21 cellular contexts compared by ENCODE assay signal in the genomic region with DNA sequence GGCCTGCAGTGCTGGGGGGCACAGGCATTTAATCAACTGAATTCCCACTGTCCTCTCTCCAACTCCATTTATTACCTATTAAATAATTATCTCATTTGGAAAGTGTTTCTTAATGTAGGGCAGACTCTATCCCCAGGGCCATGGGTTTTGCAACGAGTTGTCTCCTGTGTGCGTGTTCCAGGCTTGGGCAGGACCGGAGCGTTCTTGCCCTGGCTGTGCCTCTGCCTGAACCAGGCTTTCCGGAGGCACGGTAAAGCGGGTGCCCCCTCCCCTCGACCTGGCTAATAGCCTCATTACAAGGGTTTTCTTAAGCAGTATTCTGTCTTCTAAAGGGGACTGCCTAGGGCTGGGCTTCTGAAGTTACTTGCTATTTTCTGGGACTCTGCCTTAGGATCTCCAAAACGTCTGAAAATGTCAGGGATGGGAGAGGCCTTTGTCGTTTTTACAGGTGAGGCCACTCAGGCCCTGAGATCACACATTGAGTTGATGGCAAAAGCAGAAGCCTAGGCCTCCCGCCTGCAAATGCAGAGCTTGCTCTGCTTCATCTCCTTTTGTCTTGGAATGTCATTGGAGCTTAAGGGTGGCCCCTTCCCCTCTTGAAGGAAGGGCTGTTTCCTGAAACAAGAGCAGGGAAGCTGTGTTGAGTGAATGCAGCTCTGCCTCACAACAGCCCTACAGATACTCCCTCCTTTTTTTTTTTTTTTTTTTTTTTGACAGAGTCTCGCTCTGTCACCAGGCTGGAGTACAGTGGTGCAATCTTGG.
A peak's percentile ranks its signal among the peaks of the same experiment; 100 is the strongest.
DNase-seq lines count a peak whose midpoint lies in the region; ATAC-seq and TF ChIP-seq lines count a peak whose summit lies in the region.
"Had no signal": no experiment of that assay in that cellular context is flagged by ENCODE, and none has a peak within 500 bp of the region (broad histone marks: within the 10 kb centered on the region; RNA-seq: fewer than 3 reads in every experiment).

No MANE protein-coding gene starts in this region.

- no peak overlapping the region for H3K4me3 ChIP-seq in HUES6 (ENCODE audit: low read depth, low read length)
- H3K4me3 ChIP-seq in esophagus squamous epithelium = no peak overlapping the region
- H3K4me3 ChIP-seq: esophagus muscularis mucosa, gastrocnemius medialis, prostate gland had no signal

- peaks cover 70% of the 10 kb centered on the region for H3K4me1 Mint-ChIP-seq in WTC11
- H3K4me1 Mint-ChIP-seq in activated CD4-positive, alpha-beta T cell treated with anti-CD3 and anti-CD28 coated beads, Interleukin-2, amount 10 ng/mL, durations not matched to agents 7 days and 5 days = no peaks in the 10 kb centered on the region
- H3K4me1 Mint-ChIP-seq: activated naive CD8-positive, alpha-beta T cell treated with anti-CD3 and anti-CD28 coated beads for 36 hours; stimulated activated naive B cell treated with anti-CD40 and anti-IgM and Interleukin-4, amounts not matched to agents 10 μg/mL and 1 μg/mL and 100 μg/mL, for 72 hours had no signal

- no peaks in the 10 kb centered on the region for H3K36me3 Mint-ChIP-seq in WTC11
- no peaks in the 10 kb centered on the region for H3K36me3 Mint-ChIP-seq in activated CD4-positive, alpha-beta T cell treated with anti-CD3 and anti-CD28 coated beads, Interleukin-2, amount 10 ng/mL, durations not matched to agents 7 days and 5 days (ENCODE audit: low read depth)
- H3K36me3 Mint-ChIP-seq: activated naive CD8-positive, alpha-beta T cell treated with anti-CD3 and anti-CD28 coated beads for 36 hours; stimulated activated naive B cell treated with anti-CD40 and anti-IgM and Interleukin-4, amounts not matched to agents 10 μg/mL and 1 μg/mL and 100 μg/mL, for 72 hours had no signal

- no peaks in the 10 kb centered on the region for H3K9me3 Mint-ChIP-seq in WTC11
- no peaks in the 10 kb centered on the region for H3K9me3 Mint-ChIP-seq in activated CD4-positive, alpha-beta T cell treated with anti-CD3 and anti-CD28 coated beads, Interleukin-2, amount 10 ng/mL, durations not matched to agents 7 days and 5 days
- H3K9me3 Mint-ChIP-seq: activated naive CD8-positive, alpha-beta T cell treated with anti-CD3 and anti-CD28 coated beads for 36 hours; CD4-positive, alpha-beta T cell; stimulated activated naive B cell treated with anti-CD40 and anti-IgM and Interleukin-4, amounts not matched to agents 10 μg/mL and 1 μg/mL and 100 μg/mL, for 72 hours had no signal

- ATAC-seq in WTC11 (peak; percentile 72), sciatic nerve (peak; percentile 6), GM21737 (IDR thresholded peaks at IDR 0.05; ENCODE audit: unreplicated experiment) (no peak)
- ATAC-seq: gastrocnemius medialis; left cardiac atrium; PC-3; stimulated activated naive B cell treated with anti-CD40 and anti-IgM and Interleukin-4, amounts not matched to agents 10 μg/mL and 1 μg/mL and 100 μg/mL, for 72 hours had no signal

- WGBS in esophagus squamous epithelium, 2 donors = 30 to 41% methylated on average over 6 to 8 of the region's 12 CpGs

- CTCF ChIA-PET in WTC11 (lab: Charles Lee) = interaction anchor here (0.6 to 5.2 kb wide), 20 partner anchors 9 to 306 kb away, joined by 3 to 23 read pairs (median 4); no protein-coding TSS in a partner anchor
- CTCF ChIA-PET in activated CD4-positive, alpha-beta T cell treated with anti-CD3 and anti-CD28 coated beads, Interleukin-2, amount 10 ng/mL, durations not matched to agents 7 days and 5 days (lab: Charles Lee) = no interaction called here

- H3K4me1 ChIP-seq in HUES6 (ENCODE audit: control insufficient read depth, insufficient read depth, low read length) (peaks cover 51% of the 10 kb centered on the region), esophagus squamous epithelium (peaks cover 7 to 18% (median 9%) of the 10 kb centered on the region in 3 donors)
- H3K4me1 ChIP-seq: gastrocnemius medialis, prostate gland had no signal

- H3K9me3 ChIP-seq in HUES6 (ENCODE audit: control insufficient read depth, insufficient read depth, low read depth, low read length) (no peaks in the 10 kb centered on the region), esophagus squamous epithelium (no peaks in the 10 kb centered on the region)
- H3K9me3 ChIP-seq: esophagus muscularis mucosa, gastrocnemius medialis, prostate gland had no signal

- intact Hi-C loops in sciatic nerve (cut with DNase I) = no loop called here
- intact Hi-C loops in esophagus squamous epithelium (cut with DNase I) = no loop called here

- DNase-seq in WTC11 (ENCODE audit: low spot score) (no peak), iPS-NIHi7 (ENCODE audit: extremely low spot score) (peak; percentile 78), sciatic nerve (ENCODE audit: low spot score) (peak; percentile 33), esophagus squamous epithelium (lab: John Stamatoyannopoulos, UW) (no peak)
- DNase-seq in activated CD4-positive, alpha-beta T cell treated with anti-CD3 and anti-CD28 coated beads, Interleukin-2, amount 10 ng/mL, durations not matched to agents 7 days and 5 days = no peak
- DNase-seq: activated CD4-positive, alpha-beta T cell treated with anti-CD3 and anti-CD28 coated beads for 1 hour; activated naive CD8-positive, alpha-beta T cell treated with anti-CD3 and anti-CD28 coated beads for 36 hours; CD4-positive, alpha-beta T cell; DMS 273 treated with DMSO at 0.1 percent for 48 hours; effector CD8-positive, alpha-beta T cell; gastrocnemius medialis; left cardiac atrium; NCI-H1092; NCI-H1930; PC-3; SHP77; stimulated activated naive B cell treated with anti-CD40 and anti-IgM and Interleukin-4, amounts not matched to agents 10 μg/mL and 1 μg/mL and 100 μg/mL, for 72 hours had no signal

- H3K27ac ChIP-seq in HUES6 (ENCODE audit: low read depth, low read length) (no peak overlapping the region), esophagus squamous epithelium (no peak overlapping the region)
- H3K27ac ChIP-seq: esophagus muscularis mucosa, gastrocnemius medialis, prostate gland had no signal

- TF ChIP-seq CTCF in WTC11 (IDR thresholded peaks at IDR 0.05) (no peak), esophagus squamous epithelium (IDR thresholded peaks at IDR 0.05) (no peak)

- H3K9ac ChIP-seq in HUES6 (ENCODE audit: low read length) = peak overlapping the region; percentile 24

- POLR2A ChIA-PET in WTC11 (lab: Charles Lee) = interaction anchor here (0.6 to 1.1 kb wide), 6 partner anchors 9 to 216 kb away, joined by 3 to 5 read pairs (median 3); no protein-coding TSS in a partner anchor
- POLR2A ChIA-PET in activated CD4-positive, alpha-beta T cell treated with anti-CD3 and anti-CD28 coated beads, Interleukin-2, amount 10 ng/mL, durations not matched to agents 7 days and 5 days (lab: Charles Lee) = no interaction called here

- TF ChIP-seq POLR2A in esophagus squamous epithelium (IDR thresholded peaks at IDR 0.05) = no peak

- peak overlapping the region; percentile 96 for H3K27ac Mint-ChIP-seq in WTC11
- H3K27ac Mint-ChIP-seq in activated CD4-positive, alpha-beta T cell treated with anti-CD3 and anti-CD28 coated beads, Interleukin-2, amount 10 ng/mL, durations not matched to agents 7 days and 5 days = no peak overlapping the region
- H3K27ac Mint-ChIP-seq: activated naive CD8-positive, alpha-beta T cell treated with anti-CD3 and anti-CD28 coated beads for 36 hours; CD4-positive, alpha-beta T cell; stimulated activated naive B cell treated with anti-CD40 and anti-IgM and Interleukin-4, amounts not matched to agents 10 μg/mL and 1 μg/mL and 100 μg/mL, for 72 hours had no signal

- H3K27me3 ChIP-seq in HUES6 (ENCODE audit: control insufficient read depth, insufficient read depth, low read length) (no peaks in the 10 kb centered on the region), esophagus squamous epithelium (peaks cover 0 to 15% (median 0%) of the 10 kb centered on the region in 4 donors)
- H3K27me3 ChIP-seq: esophagus muscularis mucosa, gastrocnemius medialis had no signal

- H3K36me3 ChIP-seq in HUES6 (ENCODE audit: control insufficient read depth, insufficient read depth, low read length) (no peaks in the 10 kb centered on the region), esophagus squamous epithelium (no peaks in the 10 kb centered on the region)
- H3K36me3 ChIP-seq: esophagus muscularis mucosa, gastrocnemius medialis, prostate gland had no signal

- no peak overlapping the region for H3K4me3 Mint-ChIP-seq in WTC11
- no peak overlapping the region for H3K4me3 Mint-ChIP-seq in activated CD4-positive, alpha-beta T cell treated with anti-CD3 and anti-CD28 coated beads, Interleukin-2, amount 10 ng/mL, durations not matched to agents 7 days and 5 days
- H3K4me3 Mint-ChIP-seq: activated naive CD8-positive, alpha-beta T cell treated with anti-CD3 and anti-CD28 coated beads for 36 hours; CD4-positive, alpha-beta T cell; stimulated activated naive B cell treated with anti-CD40 and anti-IgM and Interleukin-4, amounts not matched to agents 10 μg/mL and 1 μg/mL and 100 μg/mL, for 72 hours had no signal

- H3K27me3 Mint-ChIP-seq in WTC11 (ENCODE audit: low read depth) = no peaks in the 10 kb centered on the region
- H3K27me3 Mint-ChIP-seq in activated CD4-positive, alpha-beta T cell treated with anti-CD3 and anti-CD28 coated beads, Interleukin-2, amount 10 ng/mL, durations not matched to agents 7 days and 5 days = no peaks in the 10 kb centered on the region
- H3K27me3 Mint-ChIP-seq: activated naive CD8-positive, alpha-beta T cell treated with anti-CD3 and anti-CD28 coated beads for 36 hours had no signal

TF ChIP-seq in WTC11, 78 proteins besides CTCF, POLR2A, EP300 and RAD21 (continues in another document):
- no peak for TF ChIP-seq ERG (CRISPR knock-in tag; IDR thresholded peaks at IDR 0.05)
- TF ChIP-seq ZNF232 (CRISPR knock-in tag; IDR thresholded peaks at IDR 0.05) = no peak
- TF ChIP-seq ZNF317 (CRISPR knock-in tag; IDR thresholded peaks at IDR 0.05; ENCODE audit: borderline replicate concordance, low read depth) = no peak
- TF ChIP-seq ZMAT4 (CRISPR knock-in tag; IDR thresholded peaks at IDR 0.05) = no peak
- TF ChIP-seq SMAD4 (CRISPR knock-in tag; IDR thresholded peaks at IDR 0.05) = no peak
- TF ChIP-seq GTF2I (CRISPR knock-in tag; conservative IDR thresholded peaks at IDR 0.05) = no peak

Comparison
In these comparisons a context has a peak if more than half of its experiments do, and no peak if none do; other contexts are left out.
1. DNase-seq: peak in iPS-NIHi7 (single experiment) and sciatic nerve (single experiment); none in WTC11 (single experiment), esophagus squamous epithelium (single experiment) and activated CD4-positive, alpha-beta T cell treated with anti-CD3 and anti-CD28 coated beads, Interleukin-2, amount 10 ng/mL, durations not matched to agents 7 days and 5 days (single experiment).